1 cellular context compared by ENCODE assay signal in genomic region chr17:17206913-17207368, GRCh38.
TF ChIP-seq lines count a peak whose summit lies in the region.

No MANE protein-coding gene starts in this region.

TF ChIP-seq in A549, 52 proteins besides CTCF, POLR2A, EP300 and RAD21 (continued from another document):
- TF ChIP-seq, protein P1, sequence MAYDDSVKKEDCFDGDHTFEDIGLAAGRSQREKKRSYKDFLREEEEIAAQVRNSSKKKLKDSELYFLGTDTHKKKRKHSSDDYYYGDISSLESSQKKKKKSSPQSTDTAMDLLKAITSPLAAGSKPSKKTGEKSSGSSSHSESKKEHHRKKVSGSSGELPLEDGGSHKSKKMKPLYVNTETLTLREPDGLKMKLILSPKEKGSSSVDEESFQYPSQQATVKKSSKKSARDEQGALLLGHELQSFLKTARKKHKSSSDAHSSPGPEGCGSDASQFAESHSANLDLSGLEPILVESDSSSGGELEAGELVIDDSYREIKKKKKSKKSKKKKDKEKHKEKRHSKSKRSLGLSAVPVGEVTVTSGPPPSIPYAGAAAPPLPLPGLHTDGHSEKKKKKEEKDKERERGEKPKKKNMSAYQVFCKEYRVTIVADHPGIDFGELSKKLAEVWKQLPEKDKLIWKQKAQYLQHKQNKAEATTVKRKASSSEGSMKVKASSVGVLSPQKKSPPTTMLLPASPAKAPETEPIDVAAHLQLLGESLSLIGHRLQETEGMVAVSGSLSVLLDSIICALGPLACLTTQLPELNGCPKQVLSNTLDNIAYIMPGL (CRISPR knock-in tag; IDR thresholded peaks at IDR 0.05; ENCODE audit: borderline replicate concordance) = no peak
- no peak for TF ChIP-seq BCL3 (IDR thresholded peaks at IDR 0.05)
- TF ChIP-seq CHD2 (IDR thresholded peaks at IDR 0.05; ENCODE audit: low read length, partially characterized antibody) = no peak
- TF ChIP-seq HOXB13 (CRISPR knock-in tag; IDR thresholded peaks at IDR 0.05; ENCODE audit: low read depth) = no peak
- TF ChIP-seq RFX5 (IDR thresholded peaks at IDR 0.05) = no peak
- TF ChIP-seq BHLHE40 (IDR thresholded peaks at IDR 0.05; ENCODE audit: low read depth, low read length) = no peak
TF ChIP-seq in A549: peak in this region for 0.
